In the genomic region with DNA sequence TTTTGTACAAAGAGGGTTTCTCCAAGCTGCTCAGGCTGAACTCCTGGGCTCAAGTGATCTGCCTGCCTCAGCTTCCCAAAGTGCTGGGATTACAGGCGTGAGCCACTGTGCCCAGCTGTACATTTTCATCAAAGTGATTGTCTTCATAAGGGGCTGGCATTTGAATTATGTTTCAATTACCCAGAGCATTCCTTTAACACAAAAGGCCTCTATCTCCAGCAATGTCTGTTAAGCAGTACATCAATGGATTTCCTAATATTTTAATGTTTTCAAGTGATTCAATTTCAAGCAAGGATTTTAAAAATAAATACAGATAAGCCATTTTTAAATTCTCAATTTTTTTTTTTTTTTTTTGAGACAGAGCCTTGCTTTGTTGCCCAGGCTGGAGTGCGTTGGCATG, we compare ENCODE assay signal across 1 cellular context.
TF ChIP-seq lines count a peak whose summit lies in the region.

No MANE protein-coding gene starts in this region.

TF ChIP-seq in GM23338, 12 proteins besides CTCF, POLR2A, EP300 and RAD21:
- TF ChIP-seq, protein P1, sequence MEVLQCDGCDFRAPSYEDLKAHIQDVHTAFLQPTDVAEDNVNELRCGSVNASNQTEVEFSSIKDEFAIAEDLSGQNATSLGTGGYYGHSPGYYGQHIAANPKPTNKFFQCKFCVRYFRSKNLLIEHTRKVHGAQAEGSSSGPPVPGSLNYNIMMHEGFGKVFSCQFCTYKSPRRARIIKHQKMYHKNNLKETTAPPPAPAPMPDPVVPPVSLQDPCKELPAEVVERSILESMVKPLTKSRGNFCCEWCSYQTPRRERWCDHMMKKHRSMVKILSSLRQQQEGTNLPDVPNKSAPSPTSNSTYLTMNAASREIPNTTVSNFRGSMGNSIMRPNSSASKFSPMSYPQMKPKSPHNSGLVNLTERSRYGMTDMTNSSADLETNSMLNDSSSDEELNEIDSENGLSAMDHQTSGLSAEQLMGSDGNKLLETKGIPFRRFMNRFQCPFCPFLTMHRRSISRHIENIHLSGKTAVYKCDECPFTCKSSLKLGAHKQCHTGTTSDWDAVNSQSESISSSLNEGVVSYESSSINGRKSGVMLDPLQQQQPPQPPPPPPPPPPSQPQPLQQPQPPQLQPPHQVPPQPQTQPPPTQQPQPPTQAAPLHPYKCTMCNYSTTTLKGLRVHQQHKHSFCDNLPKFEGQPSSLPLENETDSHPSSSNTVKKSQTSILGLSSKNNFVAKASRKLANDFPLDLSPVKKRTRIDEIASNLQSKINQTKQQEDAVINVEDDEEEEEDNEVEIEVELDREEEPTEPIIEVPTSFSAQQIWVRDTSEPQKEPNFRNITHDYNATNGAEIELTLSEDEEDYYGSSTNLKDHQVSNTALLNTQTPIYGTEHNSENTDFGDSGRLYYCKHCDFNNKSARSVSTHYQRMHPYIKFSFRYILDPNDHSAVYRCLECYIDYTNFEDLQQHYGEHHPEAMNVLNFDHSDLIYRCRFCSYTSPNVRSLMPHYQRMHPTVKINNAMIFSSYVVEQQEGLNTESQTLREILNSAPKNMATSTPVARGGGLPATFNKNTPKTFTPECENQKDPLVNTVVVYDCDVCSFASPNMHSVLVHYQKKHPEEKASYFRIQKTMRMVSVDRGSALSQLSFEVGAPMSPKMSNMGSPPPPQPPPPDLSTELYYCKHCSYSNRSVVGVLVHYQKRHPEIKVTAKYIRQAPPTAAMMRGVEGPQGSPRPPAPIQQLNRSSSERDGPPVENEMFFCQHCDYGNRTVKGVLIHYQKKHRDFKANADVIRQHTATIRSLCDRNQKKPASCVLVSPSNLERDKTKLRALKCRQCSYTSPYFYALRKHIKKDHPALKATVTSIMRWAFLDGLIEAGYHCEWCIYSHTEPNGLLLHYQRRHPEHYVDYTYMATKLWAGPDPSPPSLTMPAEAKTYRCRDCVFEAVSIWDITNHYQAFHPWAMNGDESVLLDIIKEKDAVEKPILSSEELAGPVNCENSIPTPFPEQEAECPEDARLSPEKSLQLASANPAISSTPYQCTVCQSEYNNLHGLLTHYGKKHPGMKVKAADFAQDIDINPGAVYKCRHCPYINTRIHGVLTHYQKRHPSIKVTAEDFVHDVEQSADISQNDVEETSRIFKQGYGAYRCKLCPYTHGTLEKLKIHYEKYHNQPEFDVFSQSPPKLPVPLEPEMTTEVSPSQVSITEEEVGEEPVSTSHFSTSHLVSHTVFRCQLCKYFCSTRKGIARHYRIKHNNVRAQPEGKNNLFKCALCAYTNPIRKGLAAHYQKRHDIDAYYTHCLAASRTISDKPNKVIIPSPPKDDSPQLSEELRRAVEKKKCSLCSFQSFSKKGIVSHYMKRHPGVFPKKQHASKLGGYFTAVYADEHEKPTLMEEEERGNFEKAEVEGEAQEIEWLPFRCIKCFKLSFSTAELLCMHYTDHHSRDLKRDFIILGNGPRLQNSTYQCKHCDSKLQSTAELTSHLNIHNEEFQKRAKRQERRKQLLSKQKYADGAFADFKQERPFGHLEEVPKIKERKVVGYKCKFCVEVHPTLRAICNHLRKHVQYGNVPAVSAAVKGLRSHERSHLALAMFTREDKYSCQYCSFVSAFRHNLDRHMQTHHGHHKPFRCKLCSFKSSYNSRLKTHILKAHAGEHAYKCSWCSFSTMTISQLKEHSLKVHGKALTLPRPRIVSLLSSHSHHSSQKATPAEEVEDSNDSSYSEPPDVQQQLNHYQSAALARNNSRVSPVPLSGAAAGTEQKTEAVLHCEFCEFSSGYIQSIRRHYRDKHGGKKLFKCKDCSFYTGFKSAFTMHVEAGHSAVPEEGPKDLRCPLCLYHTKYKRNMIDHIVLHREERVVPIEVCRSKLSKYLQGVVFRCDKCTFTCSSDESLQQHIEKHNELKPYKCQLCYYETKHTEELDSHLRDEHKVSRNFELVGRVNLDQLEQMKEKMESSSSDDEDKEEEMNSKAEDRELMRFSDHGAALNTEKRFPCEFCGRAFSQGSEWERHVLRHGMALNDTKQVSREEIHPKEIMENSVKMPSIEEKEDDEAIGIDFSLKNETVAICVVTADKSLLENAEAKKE (CRISPR knock-in tag; IDR thresholded peaks at IDR 0.05): no peak
- no peak for TF ChIP-seq POLR2AphosphoS5 (IDR thresholded peaks at IDR 0.05; ENCODE audit: low read depth)
- no peak for TF ChIP-seq ZNF331 (CRISPR knock-in tag; IDR thresholded peaks at IDR 0.05; ENCODE audit: low read depth)
- no peak for TF ChIP-seq CREB1 (CRISPR knock-in tag; IDR thresholded peaks at IDR 0.05; ENCODE audit: low read depth)
- no peak for TF ChIP-seq EZH2 (IDR thresholded peaks at IDR 0.05; ENCODE audit: low read depth, unreplicated experiment)
- TF ChIP-seq ZNF114 (CRISPR knock-in tag; IDR thresholded peaks at IDR 0.05): no peak
- no peak for TF ChIP-seq NANOG (IDR thresholded peaks at IDR 0.05; ENCODE audit: borderline replicate concordance)
- TF ChIP-seq, protein P2, sequence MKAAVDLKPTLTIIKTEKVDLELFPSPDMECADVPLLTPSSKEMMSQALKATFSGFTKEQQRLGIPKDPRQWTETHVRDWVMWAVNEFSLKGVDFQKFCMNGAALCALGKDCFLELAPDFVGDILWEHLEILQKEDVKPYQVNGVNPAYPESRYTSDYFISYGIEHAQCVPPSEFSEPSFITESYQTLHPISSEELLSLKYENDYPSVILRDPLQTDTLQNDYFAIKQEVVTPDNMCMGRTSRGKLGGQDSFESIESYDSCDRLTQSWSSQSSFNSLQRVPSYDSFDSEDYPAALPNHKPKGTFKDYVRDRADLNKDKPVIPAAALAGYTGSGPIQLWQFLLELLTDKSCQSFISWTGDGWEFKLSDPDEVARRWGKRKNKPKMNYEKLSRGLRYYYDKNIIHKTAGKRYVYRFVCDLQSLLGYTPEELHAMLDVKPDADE (IDR thresholded peaks at IDR 0.05): no peak
- TF ChIP-seq, protein P3, sequence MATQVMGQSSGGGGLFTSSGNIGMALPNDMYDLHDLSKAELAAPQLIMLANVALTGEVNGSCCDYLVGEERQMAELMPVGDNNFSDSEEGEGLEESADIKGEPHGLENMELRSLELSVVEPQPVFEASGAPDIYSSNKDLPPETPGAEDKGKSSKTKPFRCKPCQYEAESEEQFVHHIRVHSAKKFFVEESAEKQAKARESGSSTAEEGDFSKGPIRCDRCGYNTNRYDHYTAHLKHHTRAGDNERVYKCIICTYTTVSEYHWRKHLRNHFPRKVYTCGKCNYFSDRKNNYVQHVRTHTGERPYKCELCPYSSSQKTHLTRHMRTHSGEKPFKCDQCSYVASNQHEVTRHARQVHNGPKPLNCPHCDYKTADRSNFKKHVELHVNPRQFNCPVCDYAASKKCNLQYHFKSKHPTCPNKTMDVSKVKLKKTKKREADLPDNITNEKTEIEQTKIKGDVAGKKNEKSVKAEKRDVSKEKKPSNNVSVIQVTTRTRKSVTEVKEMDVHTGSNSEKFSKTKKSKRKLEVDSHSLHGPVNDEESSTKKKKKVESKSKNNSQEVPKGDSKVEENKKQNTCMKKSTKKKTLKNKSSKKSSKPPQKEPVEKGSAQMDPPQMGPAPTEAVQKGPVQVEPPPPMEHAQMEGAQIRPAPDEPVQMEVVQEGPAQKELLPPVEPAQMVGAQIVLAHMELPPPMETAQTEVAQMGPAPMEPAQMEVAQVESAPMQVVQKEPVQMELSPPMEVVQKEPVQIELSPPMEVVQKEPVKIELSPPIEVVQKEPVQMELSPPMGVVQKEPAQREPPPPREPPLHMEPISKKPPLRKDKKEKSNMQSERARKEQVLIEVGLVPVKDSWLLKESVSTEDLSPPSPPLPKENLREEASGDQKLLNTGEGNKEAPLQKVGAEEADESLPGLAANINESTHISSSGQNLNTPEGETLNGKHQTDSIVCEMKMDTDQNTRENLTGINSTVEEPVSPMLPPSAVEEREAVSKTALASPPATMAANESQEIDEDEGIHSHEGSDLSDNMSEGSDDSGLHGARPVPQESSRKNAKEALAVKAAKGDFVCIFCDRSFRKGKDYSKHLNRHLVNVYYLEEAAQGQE (IDR thresholded peaks at IDR 0.05; ENCODE audit: unreplicated experiment): no peak
TF ChIP-seq in GM23338: peak in this region for 0.
